In the genomic region with DNA sequence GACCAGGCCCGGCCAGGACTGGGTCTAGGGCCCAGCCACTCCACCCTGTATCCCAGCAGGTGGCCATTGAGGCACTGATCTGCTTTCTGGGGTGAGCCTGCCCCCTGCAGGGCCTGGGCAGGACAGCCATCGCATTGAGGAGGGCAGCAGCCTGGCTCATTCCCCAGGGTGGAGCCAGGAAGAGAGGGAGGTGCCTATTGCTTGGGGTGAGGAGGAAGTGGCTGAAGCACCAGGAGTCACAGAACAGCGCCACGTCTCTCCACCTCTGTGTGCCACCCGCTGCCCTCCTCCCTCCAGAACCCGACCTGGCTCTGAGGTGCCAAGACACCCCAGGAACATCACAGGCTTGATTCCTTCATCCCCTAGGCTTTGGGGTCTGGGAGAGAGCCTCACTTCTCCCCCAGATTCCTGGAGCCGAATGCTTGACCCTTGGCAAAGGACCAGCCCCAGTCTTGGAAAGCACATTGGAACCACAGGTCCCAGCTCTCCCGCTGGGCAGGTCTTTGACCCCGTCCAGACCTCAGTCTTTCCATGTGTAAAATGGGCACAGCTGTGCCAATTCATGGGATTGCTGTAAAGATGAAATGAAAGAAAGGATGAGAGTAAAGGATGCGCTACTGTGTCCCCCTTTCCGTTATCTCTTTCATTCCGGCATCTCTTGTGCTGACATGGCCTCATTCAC, we compare ENCODE assay signal across 9 cellular contexts. TPM values are rescaled to one million over a fixed set of nuclear protein-coding genes. Genes with fewer than 3 reads are reported as not detected.
A peak's percentile ranks its signal among the peaks of the same experiment; 100 is the strongest.
DNase-seq lines count a peak whose midpoint lies in the region; ATAC-seq, FAIRE-seq and TF ChIP-seq lines count a peak whose summit lies in the region.
"Had no signal": no experiment of that assay in that cellular context is flagged by ENCODE, and none has a peak within 500 bp of the region (broad histone marks: within the 10 kb centered on the region; RNA-seq: fewer than 3 reads in every experiment).

No MANE protein-coding gene starts in this region.

- peak; percentile 54 for ATAC-seq in HG03521 (IDR thresholded peaks at IDR 0.05; ENCODE audit: unreplicated experiment)
- ATAC-seq in activated T-cell treated with anti-CD3 and anti-CD28 coated beads, Interleukin-2, amount 50 U/mL, for 4 hours: peak; percentile 95 to 99
- ATAC-seq in pancreas: peak; percentile 85 to 97 (median 93)

- peaks cover 10% of the 10 kb centered on the region for H3K4me1 Mint-ChIP-seq in activated T-cell treated with anti-CD3 and anti-CD28 coated beads, Interleukin-2, amount 50 U/mL, for 4 hours (ENCODE audit: low read depth)

- 46 to 52% methylated on average over 12 of the region's 12 CpGs for WGBS in pancreas, 2 donors

- no peaks in the 10 kb centered on the region for H3K27me3 ChIP-seq in pancreas

- H3K9me3 ChIP-seq in pancreas: no peaks in the 10 kb centered on the region

- H3K4me3 Mint-ChIP-seq in activated T-cell treated with anti-CD3 and anti-CD28 coated beads, Interleukin-2, amount 50 U/mL, for 4 hours: no peak overlapping the region

- H3K9me3 Mint-ChIP-seq in activated T-cell treated with anti-CD3 and anti-CD28 coated beads, Interleukin-2, amount 50 U/mL, for 4 hours: no peaks in the 10 kb centered on the region

- no peaks in the 10 kb centered on the region for H3K27me3 Mint-ChIP-seq in activated T-cell treated with anti-CD3 and anti-CD28 coated beads, Interleukin-2, amount 50 U/mL, for 4 hours (ENCODE audit: low read depth)

- peak overlapping the region in 1 of 4 donors; percentile 48 for H3K27ac ChIP-seq in pancreas

- no peaks in the 10 kb centered on the region for H3K36me3 Mint-ChIP-seq in activated T-cell treated with anti-CD3 and anti-CD28 coated beads, Interleukin-2, amount 50 U/mL, for 4 hours (ENCODE audit: insufficient read depth)

- no peak overlapping the region for H3K4me3 ChIP-seq in pancreas

- H3K4me1 ChIP-seq in pancreas: no peaks in the 10 kb centered on the region

- intact Hi-C loops in pancreas (cut with DNase I): no loop called here

- DNase-seq in NCI-H82 (lab: John Stamatoyannopoulos, UW) (peak; percentile 54), NCI-H82 treated with DMSO at 0.1 percent for 48 hours (lab: John Stamatoyannopoulos, UW; ENCODE audit: unreplicated experiment) (no peak), RCC 7860 (ENCODE audit: low spot score) (peak; percentile 89), fibroblast of the conjunctiva (ENCODE audit: low read depth) (peak; percentile 57), pancreas (peak; percentile 60 to 80 (median 64)), occipital lobe (lab: John Stamatoyannopoulos, UW) (no peak)
- DNase-seq in activated T-cell treated with anti-CD3 and anti-CD28 coated beads, Interleukin-2, amount 50 U/mL, for 4 hours: peak; percentile 35

- no peaks in the 10 kb centered on the region for H3K36me3 ChIP-seq in pancreas

- FAIRE-seq in RCC 7860 (lab: Jason Lieb, UNC) (peak; percentile 2), pancreas (lab: Jason Lieb, UNC) (no peak)

- TF ChIP-seq CTCF in pancreas (IDR thresholded peaks at IDR 0.05): peak; percentile 29 to 43 (median 36)

RNA-seq across cellular contexts. Expression of a gene that starts 7.2 kb away (rescaled TPM):
- not detected for total RNA-seq in activated T-cell treated with anti-CD3 and anti-CD28 coated beads, Interleukin-2, amount 50 U/mL, for 4 hours
- not detected for total RNA-seq in pancreas
- polyA plus RNA-seq in pancreas: not detected
- total RNA-seq in occipital lobe: not detected
- total RNA-seq: skeletal muscle tissue had no signal

RNA-seq across cellular contexts. Expression of a gene that starts 8.5 kb away (rescaled TPM):
- total RNA-seq in activated T-cell treated with anti-CD3 and anti-CD28 coated beads, Interleukin-2, amount 50 U/mL, for 4 hours: not detected
- under 1 TPM in 1 of 6 donors, not detected in 5; 0.39 TPM for total RNA-seq in pancreas
- 10 to 100 TPM in 1 of 2 donors, 1 to 10 TPM in 1; 5.3 to 11.9 TPM for polyA plus RNA-seq in pancreas
- total RNA-seq in occipital lobe: 0.78 TPM
- total RNA-seq: skeletal muscle tissue had no signal

RNA-seq across cellular contexts. Expression of a gene that starts 16.0 kb away (rescaled TPM):
- total RNA-seq in activated T-cell treated with anti-CD3 and anti-CD28 coated beads, Interleukin-2, amount 50 U/mL, for 4 hours: not detected
- total RNA-seq in pancreas (not detected), occipital lobe (not detected)
- polyA plus RNA-seq in pancreas: not detected
- total RNA-seq: skeletal muscle tissue had no signal

RNA-seq across cellular contexts. Expression of a gene that starts 21.7 kb away (rescaled TPM):
- not detected for total RNA-seq in activated T-cell treated with anti-CD3 and anti-CD28 coated beads, Interleukin-2, amount 50 U/mL, for 4 hours
- 1 to 10 TPM in 2 of 6 donors, under 1 TPM in 4; 0.20 to 1.4 (median 0.43) TPM for total RNA-seq in pancreas
- polyA plus RNA-seq in pancreas: 1 to 10 TPM; 1.1 TPM
- 0.16 TPM for total RNA-seq in occipital lobe
- total RNA-seq: skeletal muscle tissue had no signal

RNA-seq across cellular contexts. Expression of a gene that starts 29.8 kb away (rescaled TPM):
- total RNA-seq in activated T-cell treated with anti-CD3 and anti-CD28 coated beads, Interleukin-2, amount 50 U/mL, for 4 hours: not detected
- total RNA-seq in pancreas (not detected), occipital lobe (not detected)
- polyA plus RNA-seq in pancreas: under 1 TPM in 1 of 2 donors, not detected in 1; 0.05 TPM
- total RNA-seq: skeletal muscle tissue had no signal

Comparison
In these comparisons a context has a peak if more than half of its experiments do, and no peak if none do; other contexts are left out.
1. DNase-seq: peak in NCI-H82 (single experiment), RCC 7860 (single experiment), activated T-cell treated with anti-CD3 and anti-CD28 coated beads, Interleukin-2, amount 50 U/mL, for 4 hours (single experiment), fibroblast of the conjunctiva (single experiment) and pancreas (6 of 6); none in NCI-H82 treated with DMSO at 0.1 percent for 48 hours (single experiment) and occipital lobe (single experiment).
2. Peak in every context shown above with its lines, with median percentiles within 50 percentile points of each other: ATAC-seq.